Comparison of ENCODE assay signal across 15 cellular contexts in the genomic region with DNA sequence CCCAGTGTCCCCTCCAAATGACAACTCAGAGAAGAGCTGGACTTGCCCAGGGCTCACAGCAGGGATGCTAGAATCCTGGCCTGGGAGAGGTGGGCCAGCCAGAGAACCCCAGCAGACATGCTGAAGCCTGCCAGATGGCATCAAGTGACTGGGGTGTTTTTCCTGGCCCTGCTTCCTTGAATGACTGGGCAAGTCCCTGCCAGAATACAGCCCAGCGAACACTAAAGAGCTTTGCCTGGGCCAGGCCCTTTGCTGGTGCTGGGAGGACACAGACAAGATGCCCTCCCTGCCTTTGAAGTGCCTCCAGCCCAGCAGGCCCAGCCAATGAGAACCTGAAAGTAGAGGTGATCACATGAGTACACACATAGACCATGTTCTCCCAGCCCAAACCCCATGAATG. TPM values are rescaled to one million over a fixed set of nuclear protein-coding genes. Genes with fewer than 3 reads are reported as not detected.
DNase-seq lines count a peak whose midpoint lies in the region; ATAC-seq and TF ChIP-seq lines count a peak whose summit lies in the region.
"Had no signal": no experiment of that assay in that cellular context is flagged by ENCODE, and none has a peak within 500 bp of the region (broad histone marks: within the 10 kb centered on the region; RNA-seq: fewer than 3 reads in every experiment).

No MANE protein-coding gene starts in this region.

- H3K9ac ChIP-seq in HCT116 (ENCODE audit: low read length): no peak overlapping the region

- no peak overlapping the region for H2AFZ ChIP-seq in HCT116 (ENCODE audit: low read depth, low read length, poor library complexity, severe bottlenecking)

- H3K27ac Mint-ChIP-seq in stimulated activated naive CD8-positive, alpha-beta T cell treated with anti-CD3 and anti-CD28 coated beads, Interleukin-15, amount 100 ng/mL, for 72 hours: no peak overlapping the region
- H3K27ac Mint-ChIP-seq: activated CD4-positive, alpha-beta T cell treated with anti-CD3 and anti-CD28 coated beads, Interleukin-2, amount 10 ng/mL, durations not matched to agents 24 days and 14 days had no signal

- BruUV-seq in HCT116 (replicated peaks; lab: Mats Ljungman, UMichigan): no TSS peak

- TF ChIP-seq POLR2A in HCT116 (IDR thresholded peaks at IDR 0.05; ENCODE audit: borderline replicate concordance, extremely low read depth, insufficient read depth, insufficient read length): no peak

- H3K36me3 ChIP-seq in HCT116 (ENCODE audit: control insufficient read depth in 1 of 2, insufficient read depth in 2 of 2, low read length in 2 of 2): no peaks in the 10 kb centered on the region
- H3K36me3 ChIP-seq in heart right ventricle: peaks cover 0 to 8% (median 0%) of the 10 kb centered on the region in 9 donors

- no peak overlapping the region for H3K4me2 ChIP-seq in HCT116 (ENCODE audit: low read length)

- H3K27me3 Mint-ChIP-seq in stimulated activated naive CD8-positive, alpha-beta T cell treated with anti-CD3 and anti-CD28 coated beads, Interleukin-15, amount 100 ng/mL, for 72 hours: no peaks in the 10 kb centered on the region
- H3K27me3 Mint-ChIP-seq: central memory CD8-positive, alpha-beta T cell had no signal

- ATAC-seq in HCT116 (0 out of 2 replicates have a peak, but pooled peaks have one; percentile 25), heart right ventricle (peak; percentile 22 to 83 (median 54)), GM19397 (IDR thresholded peaks at IDR 0.05; ENCODE audit: unreplicated experiment) (no peak)
- no peak for ATAC-seq in stimulated activated naive CD8-positive, alpha-beta T cell treated with anti-CD3 and anti-CD28 coated beads, Interleukin-15, amount 100 ng/mL, for 72 hours

- H3K4me1 ChIP-seq in HCT116 (ENCODE audit: control insufficient read depth in 1 of 2, insufficient read depth in 2 of 2, low read length in 2 of 2): no peaks in the 10 kb centered on the region
- H3K4me1 ChIP-seq in heart right ventricle: peaks cover 6 to 24% (median 15%) of the 10 kb centered on the region in 9 donors

- RAD21 ChIA-PET in HCT116 (lab: Charles Lee; ENCODE audit: low non-redundant PET in 1 of 2, low total read pairs in 2 of 2, uncharacterized antibody in 2 of 2, unreplicated experiment in 2 of 2): no interaction called here

- WGBS in heart right ventricle, 2 donors: 35 to 53% methylated on average over 1 of the region's 1 CpG

- TF ChIP-seq RAD21 in HCT116 (IDR thresholded peaks at IDR 0.05; ENCODE audit: low read depth): no peak

- H3K4me3 Mint-ChIP-seq in stimulated activated naive CD8-positive, alpha-beta T cell treated with anti-CD3 and anti-CD28 coated beads, Interleukin-15, amount 100 ng/mL, for 72 hours: no peak overlapping the region
- H3K4me3 Mint-ChIP-seq: activated CD4-positive, alpha-beta T cell treated with anti-CD3 and anti-CD28 coated beads, Interleukin-2, amount 10 ng/mL, durations not matched to agents 24 days and 14 days; central memory CD8-positive, alpha-beta T cell; neural crest cell had no signal

- no peak for TF ChIP-seq CTCF in HCT116 (IDR thresholded peaks at IDR 0.05 in 2 of 3, conservative IDR thresholded peaks at IDR 0.05 in 1 of 3; ENCODE audit: borderline replicate concordance in 1 of 3, insufficient read depth in 1 of 3, low read depth in 2 of 3, low read length in 2 of 3)
- TF ChIP-seq CTCF in heart right ventricle (IDR thresholded peaks at IDR 0.05): no peak

- H3K4me1 Mint-ChIP-seq in stimulated activated naive CD8-positive, alpha-beta T cell treated with anti-CD3 and anti-CD28 coated beads, Interleukin-15, amount 100 ng/mL, for 72 hours: peaks cover 20% of the 10 kb centered on the region

- no peaks in the 10 kb centered on the region for H3K9me3 Mint-ChIP-seq in stimulated activated naive CD8-positive, alpha-beta T cell treated with anti-CD3 and anti-CD28 coated beads, Interleukin-15, amount 100 ng/mL, for 72 hours
- H3K9me3 Mint-ChIP-seq: activated CD4-positive, alpha-beta T cell treated with anti-CD3 and anti-CD28 coated beads, Interleukin-2, amount 10 ng/mL, durations not matched to agents 24 days and 14 days; central memory CD8-positive, alpha-beta T cell; neural crest cell had no signal

- H3K4me3 ChIP-seq in HCT116 (replicated peaks in 1 of 2; ENCODE audit: low read depth in 1 of 2, low read length in 2 of 2) (no peak overlapping the region), heart right ventricle (no peak overlapping the region)

- no peaks in the 10 kb centered on the region for H4K20me1 ChIP-seq in HCT116 (ENCODE audit: insufficient read depth)

- H3K27ac ChIP-seq in HCT116 (ENCODE audit: low read depth, low read length) (no peak overlapping the region), heart right ventricle (peak overlapping the region in 3 of 10 donors; percentile 22 to 53 (median 30))
- H3K27ac ChIP-seq: HL-60 had no signal

- H3K27me3 ChIP-seq in HCT116 (ENCODE audit: insufficient read depth, low read length): no peaks in the 10 kb centered on the region
- peaks cover 0 to 12% (median 0%) of the 10 kb centered on the region in 7 donors for H3K27me3 ChIP-seq in heart right ventricle

- intact Hi-C loops in HCT116 (cut with micrococcal nuclease): no loop called here
- intact Hi-C loops in heart right ventricle (cut with DNase I): loop anchor here in 2 of 10 donors (5.0 kb wide), 2 partner anchors 72 to 232 kb away; no protein-coding TSS in a partner anchor

- peak; percentile 56 for DNase-seq in Ammon's horn (ENCODE audit: low spot score)
- no peak for DNase-seq in HCT116 (ENCODE audit: low read depth, low spot score)
- peak; percentile 32 for DNase-seq in UCSD-AML1 (lab: John Stamatoyannopoulos, UW; ENCODE audit: unreplicated experiment)
- peak; percentile 40 to 57 for DNase-seq in heart right ventricle
- DNase-seq in inferior parietal cortex (ENCODE audit: extremely low spot score): no peak
- no peak for DNase-seq in stimulated activated naive CD8-positive, alpha-beta T cell treated with anti-CD3 and anti-CD28 coated beads, Interleukin-15, amount 100 ng/mL, for 72 hours
- no peak for DNase-seq in dermis blood vessel endothelial cell
- DNase-seq: activated CD4-positive, alpha-beta T cell treated with anti-CD3 and anti-CD28 coated beads, Interleukin-2, amount 10 ng/mL, durations not matched to agents 24 days and 14 days; activated gamma-delta T cell had no signal

- CTCF ChIA-PET in HCT116 (lab: Charles Lee): interaction anchor here (1.3 kb wide), 1 partner anchor 12 kb away, joined by 3 read pairs; the partner anchor contains the start of gene USB1

- no peaks in the 10 kb centered on the region for H3K79me2 ChIP-seq in HCT116 (ENCODE audit: insufficient read depth, low read length)

- H3K9me2 ChIP-seq in HCT116 (ENCODE audit: insufficient read depth): no peaks in the 10 kb centered on the region

- POLR2A ChIA-PET in HCT116 (lab: Charles Lee): no interaction called here

- H3K9me3 ChIP-seq in HCT116 (ENCODE audit: control insufficient read depth in 1 of 2, insufficient read depth in 1 of 2, low read depth in 1 of 2, low read length in 2 of 2) (no peaks in the 10 kb centered on the region), heart right ventricle (no peaks in the 10 kb centered on the region)

TF ChIP-seq in HCT116, 20 proteins besides CTCF, POLR2A, EP300 and RAD21 (continues in another document):
- TF ChIP-seq, protein P1, sequence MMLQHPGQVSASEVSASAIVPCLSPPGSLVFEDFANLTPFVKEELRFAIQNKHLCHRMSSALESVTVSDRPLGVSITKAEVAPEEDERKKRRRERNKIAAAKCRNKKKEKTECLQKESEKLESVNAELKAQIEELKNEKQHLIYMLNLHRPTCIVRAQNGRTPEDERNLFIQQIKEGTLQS (IDR thresholded peaks at IDR 0.05): no peak
- no peak for TF ChIP-seq CEBPB (IDR thresholded peaks at IDR 0.05; ENCODE audit: low read depth)
- TF ChIP-seq SIN3A (IDR thresholded peaks at IDR 0.05; ENCODE audit: low read depth): no peak
- TF ChIP-seq ZNF274 (IDR thresholded peaks at IDR 0.05; ENCODE audit: low read depth, low read length): no peak
- no peak for TF ChIP-seq CBX3 (IDR thresholded peaks at IDR 0.05; ENCODE audit: low read depth)
- no peak for TF ChIP-seq EGR1 (IDR thresholded peaks at IDR 0.05; ENCODE audit: low read depth)
- no peak for TF ChIP-seq TCF7L2 (IDR thresholded peaks at IDR 0.05; ENCODE audit: borderline replicate concordance, extremely low read depth, insufficient read depth, insufficient read length)
- no peak for TF ChIP-seq SP1 (IDR thresholded peaks at IDR 0.05; ENCODE audit: low read depth)
- TF ChIP-seq, protein P2, sequence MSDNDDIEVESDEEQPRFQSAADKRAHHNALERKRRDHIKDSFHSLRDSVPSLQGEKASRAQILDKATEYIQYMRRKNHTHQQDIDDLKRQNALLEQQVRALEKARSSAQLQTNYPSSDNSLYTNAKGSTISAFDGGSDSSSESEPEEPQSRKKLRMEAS (IDR thresholded peaks at IDR 0.05): no peak

RNA-seq across cellular contexts. Expression of gene ZNF319, which starts 11.5 kb away (rescaled TPM):
- total RNA-seq in HCT116 (2021; ENCODE audit: unreplicated experiment): 7.1 TPM
- polyA plus RNA-seq in HCT116 (2012): 5.2 and 6.1 TPM in 2 replicates
- 10 to 100 TPM in 1 of 10 donors, 1 to 10 TPM in 9; 5.0 to 11.3 (median 7.5) TPM for total RNA-seq in heart right ventricle
- polyA plus RNA-seq in heart right ventricle: 1 to 10 TPM; 3.5 to 4.3 TPM
- 3.4 and 6.0 TPM in 2 replicates for total RNA-seq in dermis blood vessel endothelial cell

RNA-seq across cellular contexts. Expression of gene USB1, which starts 12.3 kb away (rescaled TPM):
- total RNA-seq in HCT116 (2021; ENCODE audit: unreplicated experiment) (73.1 TPM), heart right ventricle (10 to 100 TPM; 21.1 to 39.2 (median 31.5) TPM), dermis blood vessel endothelial cell (57.3 and 128 TPM in 2 replicates)
- 52.4 and 54.0 TPM in 2 replicates for polyA plus RNA-seq in HCT116 (2012)
- polyA plus RNA-seq in heart right ventricle: 10 to 100 TPM; 23.6 to 44.3 TPM

RNA-seq across cellular contexts. Expression of gene CNGB1, which starts 18.0 kb away (rescaled TPM):
- total RNA-seq in HCT116 (2021; ENCODE audit: unreplicated experiment): not detected
- 0.01 TPM in 1 of 2 replicates, not detected in the other for polyA plus RNA-seq in HCT116 (2012)
- not detected for total RNA-seq in heart right ventricle
- not detected for polyA plus RNA-seq in heart right ventricle
- not detected in 2 replicates for total RNA-seq in dermis blood vessel endothelial cell
- total RNA-seq: activated CD4-positive, alpha-beta T cell treated with anti-CD3 and anti-CD28 coated beads, Interleukin-2, amount 10 ng/mL, durations not matched to agents 24 days and 14 days; M059J had no signal
- polyA plus RNA-seq: urinary bladder had no signal

RNA-seq across cellular contexts. Expression of gene MMP15, which starts 36.6 kb away (rescaled TPM):
- 38.5 TPM for total RNA-seq in HCT116 (2021; ENCODE audit: unreplicated experiment)
- 25.4 and 27.9 TPM in 2 replicates for polyA plus RNA-seq in HCT116 (2012)
- 10 to 100 TPM; 38.2 to 88.4 (median 59.3) TPM for total RNA-seq in heart right ventricle
- polyA plus RNA-seq in heart right ventricle: 10 to 100 TPM; 24.4 to 31.4 TPM
- 24.2 and 32.3 TPM in 2 replicates for total RNA-seq in dermis blood vessel endothelial cell

Comparison
In these comparisons a context has a peak if more than half of its experiments do, and no peak if none do; other contexts are left out.
1. DNase-seq: peak in Ammon's horn (single experiment), UCSD-AML1 (single experiment) and heart right ventricle (2 of 2); none in HCT116 (single experiment), inferior parietal cortex (single experiment), stimulated activated naive CD8-positive, alpha-beta T cell treated with anti-CD3 and anti-CD28 coated beads, Interleukin-15, amount 100 ng/mL, for 72 hours (0 of 2) and dermis blood vessel endothelial cell (single experiment).
2. ATAC-seq: peak in HCT116 (single experiment) and heart right ventricle (8 of 8); none in GM19397 (single experiment) and stimulated activated naive CD8-positive, alpha-beta T cell treated with anti-CD3 and anti-CD28 coated beads, Interleukin-15, amount 100 ng/mL, for 72 hours (single experiment).